ENCODE assay signal across 8 cellular contexts in the genomic region with DNA sequence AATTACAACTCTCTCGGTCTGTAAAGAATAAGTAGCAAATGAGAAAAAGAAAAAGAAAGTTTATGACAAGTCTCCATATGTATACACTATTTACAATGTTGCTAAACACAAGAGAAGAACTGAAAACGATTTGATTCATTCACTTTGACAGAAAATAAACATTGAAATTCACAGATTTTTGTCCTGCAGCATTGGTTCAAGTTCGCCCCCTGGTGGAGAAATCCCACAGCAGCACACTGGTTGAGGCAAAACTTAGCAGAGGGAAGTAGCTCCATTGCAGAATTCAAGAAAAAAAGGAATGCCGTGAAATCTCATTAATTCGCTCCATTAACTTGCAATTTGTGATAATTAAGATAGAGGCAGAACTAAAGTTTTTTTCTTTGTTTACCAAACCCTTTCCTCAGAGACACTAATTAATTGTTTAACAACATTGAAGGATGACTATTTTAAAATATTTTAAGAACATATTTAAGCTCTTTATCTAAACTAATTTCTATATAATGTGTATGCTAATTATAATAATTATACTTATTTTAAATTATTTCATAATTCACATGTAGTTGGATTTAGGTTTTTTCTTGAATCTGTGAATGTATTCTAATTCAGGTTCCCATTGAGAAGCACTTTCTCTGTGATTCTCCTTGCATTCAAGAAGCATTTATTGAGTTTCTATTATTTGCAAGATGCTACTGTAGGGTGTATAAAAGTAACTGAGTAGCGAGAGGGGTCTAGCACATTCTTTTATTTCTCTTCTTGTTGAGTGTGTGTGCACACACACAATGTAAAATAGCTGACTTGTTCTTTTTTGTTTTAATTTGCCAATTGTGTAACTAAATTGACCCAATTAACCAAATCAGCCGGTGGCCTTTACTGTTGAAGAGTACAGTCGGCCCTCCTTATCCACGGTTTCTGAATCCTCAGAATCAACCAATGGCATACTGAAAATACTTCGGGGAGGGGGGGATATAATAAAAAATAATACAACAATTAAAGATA.
A peak's percentile ranks its signal among the peaks of the same experiment; 100 is the strongest.
DNase-seq lines count a peak whose midpoint lies in the region; ATAC-seq and TF ChIP-seq lines count a peak whose summit lies in the region.

No MANE protein-coding gene starts in this region.

- WGBS in esophagus squamous epithelium, 2 donors = 30 to 33% methylated on average over 10 of the region's 10 CpGs

- H2AFZ ChIP-seq in neural cell (ENCODE audit: low read depth, low read length) = no peak overlapping the region

- no peak overlapping the region for H3K4me2 ChIP-seq in neural cell (ENCODE audit: low read length)

- H3K27ac ChIP-seq in esophagus squamous epithelium (no peak overlapping the region), neural cell (ENCODE audit: low read length) (no peak overlapping the region), substantia nigra (ENCODE audit: low read depth, low read length, poor library complexity, severe bottlenecking) (no peak overlapping the region)

- H3K4me1 ChIP-seq in NT2/D1 (ENCODE audit: insufficient read depth, insufficient read length) (no peaks in the 10 kb centered on the region), esophagus squamous epithelium (no peaks in the 10 kb centered on the region)

- no peaks in the 10 kb centered on the region for H3K9me2 ChIP-seq in neural cell (ENCODE audit: insufficient read depth, low read length)

- no peaks in the 10 kb centered on the region for H3K36me3 ChIP-seq in NT2/D1 (ENCODE audit: insufficient read depth, insufficient read length, low read length)
- H3K36me3 ChIP-seq in esophagus squamous epithelium = no peaks in the 10 kb centered on the region
- H3K36me3 ChIP-seq in neural cell (ENCODE audit: insufficient read depth, low read length) = no peaks in the 10 kb centered on the region

- DNase-seq in NCI-H1417 (lab: John Stamatoyannopoulos, UW) = peak; percentile 14 to 83 (median 45)
- DNase-seq in NCI-H1417 treated with DMSO at 0.1 percent for 48 hours (lab: John Stamatoyannopoulos, UW) = no peak
- peak; percentile 71 for DNase-seq in NT2/D1 (ENCODE audit: low read depth, low spot score)
- DNase-seq in activated T-cell treated with anti-CD3 and anti-CD28 coated beads for 4 hours = peak; percentile 65
- DNase-seq in esophagus squamous epithelium (lab: John Stamatoyannopoulos, UW) = no peak
- DNase-seq in substantia nigra (lab: John Stamatoyannopoulos, UW) = peak in 40 of 49 donors; percentile 2 to 76 (median 38)

- ATAC-seq in HG02759 (IDR thresholded peaks at IDR 0.05; ENCODE audit: unreplicated experiment) = peak; percentile 66

- H3K4me3 ChIP-seq in NT2/D1 (ENCODE audit: insufficient read length, low read depth) (no peak overlapping the region), esophagus squamous epithelium (no peak overlapping the region), neural cell (ENCODE audit: low read length) (no peak overlapping the region)

- intact Hi-C loops in esophagus squamous epithelium (cut with DNase I) = loop anchor here (5.0 kb wide), 1 partner anchor 106 kb away; no protein-coding TSS in a partner anchor

- no peaks in the 10 kb centered on the region for H3K9me3 ChIP-seq in NT2/D1 (ENCODE audit: insufficient read depth, low read length)
- H3K9me3 ChIP-seq in esophagus squamous epithelium = no peaks in the 10 kb centered on the region
- no peaks in the 10 kb centered on the region for H3K9me3 ChIP-seq in neural cell (ENCODE audit: low read length)

- H3F3A ChIP-seq in neural cell (ENCODE audit: insufficient read depth, low read length, poor library complexity, severe bottlenecking) = no peaks in the 10 kb centered on the region

- no peaks in the 10 kb centered on the region for H4K20me1 ChIP-seq in neural cell (ENCODE audit: insufficient read depth)

- H3K27me3 ChIP-seq in NT2/D1 (ENCODE audit: insufficient read depth, insufficient read length) (no peaks in the 10 kb centered on the region), esophagus squamous epithelium (peaks cover 0 to 5% (median 0%) of the 10 kb centered on the region in 4 donors), neural cell (ENCODE audit: insufficient read depth, low read depth, low read length) (no peaks in the 10 kb centered on the region)

- H3K79me2 ChIP-seq in neural cell (replicated peaks; ENCODE audit: insufficient read depth, low read length) = no peaks in the 10 kb centered on the region

- peak; percentile 80 for TF ChIP-seq RAD21 in neural cell (conservative IDR thresholded peaks at IDR 0.05)

- H3K9ac ChIP-seq in NT2/D1 (ENCODE audit: insufficient read length, low read depth) (no peak overlapping the region), neural cell (ENCODE audit: low read length) (no peak overlapping the region)

- TF ChIP-seq CTCF in esophagus squamous epithelium (IDR thresholded peaks at IDR 0.05) (peak; percentile 80 to 97 (median 84)), neural cell (IDR thresholded peaks at IDR 0.05; ENCODE audit: poor library complexity, severe bottlenecking) (peak; percentile 86)

- no peak for TF ChIP-seq POLR2A in esophagus squamous epithelium (IDR thresholded peaks at IDR 0.05)

- TF ChIP-seq EP300 in neural cell (conservative IDR thresholded peaks at IDR 0.05; ENCODE audit: poor library complexity, severe bottlenecking) = no peak

TF ChIP-seq in neural cell, 6 proteins besides CTCF, POLR2A, EP300 and RAD21:
- TF ChIP-seq EZH2 (IDR thresholded peaks at IDR 0.05; ENCODE audit: borderline replicate concordance, insufficient read depth, low read length, poor library complexity, severe bottlenecking) (no peak), SMC3 (conservative IDR thresholded peaks at IDR 0.05; ENCODE audit: poor library complexity) (peak; percentile 86)

Comparison
In these comparisons a context has a peak if more than half of its experiments do, and no peak if none do; other contexts are left out.
1. DNase-seq: peak in NCI-H1417 (3 of 3), NT2/D1 (single experiment), activated T-cell treated with anti-CD3 and anti-CD28 coated beads for 4 hours (single experiment) and substantia nigra (40 of 49); none in NCI-H1417 treated with DMSO at 0.1 percent for 48 hours (single experiment) and esophagus squamous epithelium (single experiment).